Comparison of ENCODE assay signal across 8 cellular contexts in genomic region chr5:14992757-14993725, GRCh38.
DNase-seq lines count a peak whose midpoint lies in the region; ATAC-seq and TF ChIP-seq lines count a peak whose summit lies in the region.
"Not testable (repeated sequence)": the region's sequence is repeated elsewhere in the genome, so short reads cannot be mapped to it uniquely, and the experiment has no call there.

No MANE protein-coding gene starts in this region.

- CTCF ChIA-PET in T-cell (lab: Charles Lee) = interaction anchor here (0.5 to 2.0 kb wide), 22 partner anchors 8 to 707 kb away, joined by 3 to 23 read pairs (median 4); partner anchors contain the start of gene ANKH (in 1 of the 2)

- H3K4me1 ChIP-seq in tibial artery = not testable (repeated sequence)

- POLR2A ChIA-PET in T-cell (lab: Charles Lee) = interaction anchor here in 1 of 2 donors (0.7 to 1.8 kb wide), 4 partner anchors 10 to 290 kb away, joined by 3 to 9 read pairs (median 4); no protein-coding TSS in a partner anchor

- TF ChIP-seq CTCF in tibial artery (IDR thresholded peaks at IDR 0.05) = not testable (repeated sequence)

- H3K4me3 Mint-ChIP-seq in T-cell = peak overlapping the region; percentile 92 to 97 (median 93)
- H3K4me3 Mint-ChIP-seq in activated T-cell treated with anti-CD3 and anti-CD28 coated beads, Interleukin-2, amount 50 U/mL, for 4 hours = peak overlapping the region; percentile 92
- H3K4me3 Mint-ChIP-seq in effector memory CD8-positive, alpha-beta T cell = peak overlapping the region; percentile 94 to 95

- not testable (repeated sequence) for H3K27me3 ChIP-seq in tibial artery

- not testable (repeated sequence) for H3K27me3 Mint-ChIP-seq in T-cell; activated T-cell treated with anti-CD3 and anti-CD28 coated beads, Interleukin-2, amount 50 U/mL, for 4 hours (ENCODE audit: low read depth); effector memory CD8-positive, alpha-beta T cell

- not testable (repeated sequence) for H3K9me3 Mint-ChIP-seq in T-cell; activated T-cell treated with anti-CD3 and anti-CD28 coated beads, Interleukin-2, amount 50 U/mL, for 4 hours; effector memory CD8-positive, alpha-beta T cell

- H3K4me1 Mint-ChIP-seq in T-cell = peaks cover 11 to 18% (median 13%) of the 10 kb centered on the region in 3 donors
- H3K4me1 Mint-ChIP-seq in activated T-cell treated with anti-CD3 and anti-CD28 coated beads, Interleukin-2, amount 50 U/mL, for 4 hours (ENCODE audit: low read depth) = peaks cover 18% of the 10 kb centered on the region
- H3K4me1 Mint-ChIP-seq in effector memory CD8-positive, alpha-beta T cell (ENCODE audit: low read depth in 2 of 2) = peaks cover 12 to 14% of the 10 kb centered on the region in 2 donors

- intact Hi-C loops in tibial artery (cut with DNase I; ENCODE audit: low total_unique reads) = not testable (repeated sequence)

- not testable (repeated sequence) for H3K9me3 ChIP-seq in tibial artery

- H3K36me3 ChIP-seq in tibial artery = not testable (repeated sequence)

- peak overlapping the region; percentile 42 to 54 for H3K4me3 ChIP-seq in tibial artery

- H3K27ac Mint-ChIP-seq in T-cell = peak overlapping the region; percentile 96
- peak overlapping the region; percentile 94 to 99 for H3K27ac Mint-ChIP-seq in effector memory CD8-positive, alpha-beta T cell

- peak; percentile 32 to 84 (median 70) for DNase-seq in T-cell
- DNase-seq in activated T-cell treated with anti-CD3 and anti-CD28 coated beads, Interleukin-2, amount 50 U/mL, for 4 hours = peak; percentile 50
- DNase-seq in effector memory CD8-positive, alpha-beta T cell = peak; percentile 57 to 60 (median 58)
- peak; percentile 25 for DNase-seq in stimulated activated CD4-positive, alpha-beta T cell treated with anti-CD3 and anti-CD28 coated beads, Interleukin-12 subunit alpha, Interleukin-12 subunit beta, amount 100 ng/mL, for 4 hours
- not testable (repeated sequence) for DNase-seq in tibial artery

- not testable (repeated sequence) for H3K36me3 Mint-ChIP-seq in T-cell; activated T-cell treated with anti-CD3 and anti-CD28 coated beads, Interleukin-2, amount 50 U/mL, for 4 hours (ENCODE audit: insufficient read depth); effector memory CD8-positive, alpha-beta T cell (ENCODE audit: insufficient read depth)

- peak; percentile 80 for ATAC-seq in GM18511 (IDR thresholded peaks at IDR 0.05; ENCODE audit: unreplicated experiment)
- peak; percentile 83 for ATAC-seq in GM21576 (IDR thresholded peaks at IDR 0.05; ENCODE audit: unreplicated experiment)
- peak; percentile 62 for ATAC-seq in HG03135 (IDR thresholded peaks at IDR 0.05; ENCODE audit: unreplicated experiment)
- peak; percentile 95 to 100 (median 98) for ATAC-seq in T-cell (replicated peaks in 1 of 4)
- peak; percentile 96 to 98 for ATAC-seq in activated T-cell treated with anti-CD3 and anti-CD28 coated beads, Interleukin-2, amount 50 U/mL, for 4 hours
- ATAC-seq in effector memory CD8-positive, alpha-beta T cell (replicated peaks) = peak; percentile 99

- peak overlapping the region in 1 of 2 donors; percentile 13 for H3K27ac ChIP-seq in tibial artery
